ENCODE assay signal across 9 cellular contexts in the genomic region with DNA sequence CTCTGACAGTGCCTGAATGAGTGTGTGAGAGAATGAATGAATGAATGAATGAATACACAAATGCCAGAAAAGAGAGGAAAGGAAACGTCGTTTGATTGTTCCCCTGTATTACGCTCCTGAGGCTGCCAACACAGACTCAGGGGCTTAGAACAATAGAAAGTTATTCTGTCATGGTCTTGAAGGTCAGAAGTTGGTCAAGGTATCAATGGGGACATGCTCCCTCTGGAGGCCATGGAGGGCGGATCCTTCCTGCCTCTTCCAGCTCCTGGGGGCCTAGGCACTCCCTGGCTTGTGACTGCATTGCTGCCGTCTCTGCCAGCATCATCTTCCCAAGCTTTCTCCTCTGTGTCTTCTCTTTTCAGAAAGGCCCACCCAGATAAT. TPM values are rescaled to one million over a fixed set of nuclear protein-coding genes. Genes with fewer than 3 reads are reported as not detected.
DNase-seq lines count a peak whose midpoint lies in the region; ATAC-seq and TF ChIP-seq lines count a peak whose summit lies in the region.
"Had no signal": no experiment of that assay in that cellular context is flagged by ENCODE, and none has a peak within 500 bp of the region (broad histone marks: within the 10 kb centered on the region; RNA-seq: fewer than 3 reads in every experiment).

No MANE protein-coding gene starts in this region.

- POLR2A ChIA-PET in activated CD8-positive, alpha-beta T cell treated with anti-CD3 and anti-CD28 coated beads for 36 hours (lab: Charles Lee): no interaction called here
- POLR2A ChIA-PET in activated CD8-positive, alpha-beta T cell treated with anti-CD3 and anti-CD28 coated beads, Interleukin-2, amount 10 ng/mL, durations not matched to agents 7 days and 5 days (lab: Charles Lee): no interaction called here

- 68% methylated on average over 5 of the region's 5 CpGs for WGBS in smooth muscle cell (ENCODE audit: low lambda C conversion rate)

- peak; percentile 21 for TF ChIP-seq CTCF in activated CD8-positive, alpha-beta T cell treated with anti-CD3 and anti-CD28 coated beads for 36 hours (IDR thresholded peaks at IDR 0.05)
- TF ChIP-seq CTCF in smooth muscle cell (IDR thresholded peaks at IDR 0.05; ENCODE audit: borderline replicate concordance, insufficient read depth, poor library complexity, severe bottlenecking): peak; percentile 19

- H4K20me1 ChIP-seq in smooth muscle cell (ENCODE audit: low read depth): no peaks in the 10 kb centered on the region

- H3K4me3 Mint-ChIP-seq in activated CD8-positive, alpha-beta T cell treated with anti-CD3 and anti-CD28 coated beads for 36 hours: no peak overlapping the region
- no peak overlapping the region for H3K4me3 Mint-ChIP-seq in activated CD8-positive, alpha-beta T cell treated with anti-CD3 and anti-CD28 coated beads, Interleukin-2, amount 10 ng/mL, durations not matched to agents 7 days and 5 days

- peaks cover 21% of the 10 kb centered on the region for H3K4me1 ChIP-seq in smooth muscle cell (ENCODE audit: low read depth)

- no peaks in the 10 kb centered on the region for H3K9me3 ChIP-seq in smooth muscle cell (replicated peaks; ENCODE audit: low read depth)

- H3K79me2 ChIP-seq in smooth muscle cell (ENCODE audit: low read depth): no peaks in the 10 kb centered on the region

- H3K4me3 ChIP-seq in smooth muscle cell: no peak overlapping the region

- no peaks in the 10 kb centered on the region for H3K27me3 ChIP-seq in smooth muscle cell (ENCODE audit: low read depth)

- H3K27me3 Mint-ChIP-seq in activated CD8-positive, alpha-beta T cell treated with anti-CD3 and anti-CD28 coated beads for 36 hours: peaks cover 21% of the 10 kb centered on the region
- H3K27me3 Mint-ChIP-seq in activated CD8-positive, alpha-beta T cell treated with anti-CD3 and anti-CD28 coated beads, Interleukin-2, amount 10 ng/mL, durations not matched to agents 7 days and 5 days (ENCODE audit: low read depth): peaks cover 14% of the 10 kb centered on the region

- ATAC-seq in activated CD8-positive, alpha-beta T cell treated with anti-CD3 and anti-CD28 coated beads for 36 hours: peak; percentile 53
- ATAC-seq in activated CD8-positive, alpha-beta T cell treated with anti-CD3 and anti-CD28 coated beads, Interleukin-2, amount 10 ng/mL, durations not matched to agents 7 days and 5 days: no peak
- ATAC-seq in HG03432 (IDR thresholded peaks at IDR 0.05; ENCODE audit: unreplicated experiment) (no peak), HG02870 (IDR thresholded peaks at IDR 0.05; ENCODE audit: unreplicated experiment) (no peak), GM18511 (IDR thresholded peaks at IDR 0.05; ENCODE audit: unreplicated experiment) (no peak)

- TF ChIP-seq POLR2A in erythroblast (IDR thresholded peaks at IDR 0.05; ENCODE audit: low read length): no peak

- no peaks in the 10 kb centered on the region for H3F3A ChIP-seq in smooth muscle cell (ENCODE audit: low read depth)

- no peak overlapping the region for H3K27ac Mint-ChIP-seq in activated CD8-positive, alpha-beta T cell treated with anti-CD3 and anti-CD28 coated beads for 36 hours
- H3K27ac Mint-ChIP-seq in activated CD8-positive, alpha-beta T cell treated with anti-CD3 and anti-CD28 coated beads, Interleukin-2, amount 10 ng/mL, durations not matched to agents 7 days and 5 days: no peak overlapping the region

- no peaks in the 10 kb centered on the region for H3K9me3 Mint-ChIP-seq in activated CD8-positive, alpha-beta T cell treated with anti-CD3 and anti-CD28 coated beads for 36 hours
- no peaks in the 10 kb centered on the region for H3K9me3 Mint-ChIP-seq in activated CD8-positive, alpha-beta T cell treated with anti-CD3 and anti-CD28 coated beads, Interleukin-2, amount 10 ng/mL, durations not matched to agents 7 days and 5 days (ENCODE audit: insufficient read depth)

- H3K4me1 Mint-ChIP-seq in activated CD8-positive, alpha-beta T cell treated with anti-CD3 and anti-CD28 coated beads for 36 hours (ENCODE audit: low read depth): peaks cover 3% of the 10 kb centered on the region
- no peaks in the 10 kb centered on the region for H3K4me1 Mint-ChIP-seq in activated CD8-positive, alpha-beta T cell treated with anti-CD3 and anti-CD28 coated beads, Interleukin-2, amount 10 ng/mL, durations not matched to agents 7 days and 5 days (ENCODE audit: low read depth)

- H3K36me3 ChIP-seq in smooth muscle cell (ENCODE audit: low read depth): no peaks in the 10 kb centered on the region

- CTCF ChIA-PET in activated CD8-positive, alpha-beta T cell treated with anti-CD3 and anti-CD28 coated beads for 36 hours (lab: Charles Lee): interaction anchor here (1.0 kb wide), 1 partner anchor 21 kb away, joined by 3 read pairs; no protein-coding TSS in a partner anchor
- CTCF ChIA-PET in activated CD8-positive, alpha-beta T cell treated with anti-CD3 and anti-CD28 coated beads, Interleukin-2, amount 10 ng/mL, durations not matched to agents 7 days and 5 days (lab: Charles Lee): interaction anchor here (0.9 kb wide), 1 partner anchor 29 kb away, joined by 3 read pairs; no protein-coding TSS in a partner anchor

- H3K27ac ChIP-seq in smooth muscle cell (ENCODE audit: low read depth): no peak overlapping the region

- H3K36me3 Mint-ChIP-seq in activated CD8-positive, alpha-beta T cell treated with anti-CD3 and anti-CD28 coated beads for 36 hours (ENCODE audit: low read depth): no peaks in the 10 kb centered on the region
- no peaks in the 10 kb centered on the region for H3K36me3 Mint-ChIP-seq in activated CD8-positive, alpha-beta T cell treated with anti-CD3 and anti-CD28 coated beads, Interleukin-2, amount 10 ng/mL, durations not matched to agents 7 days and 5 days (ENCODE audit: low read depth)

- H3K4me2 ChIP-seq in smooth muscle cell: no peak overlapping the region

- no peak overlapping the region for H2AFZ ChIP-seq in smooth muscle cell (ENCODE audit: low read depth)

- peak; percentile 28 for DNase-seq in activated CD8-positive, alpha-beta T cell treated with anti-CD3 and anti-CD28 coated beads for 36 hours
- no peak for DNase-seq in activated CD8-positive, alpha-beta T cell treated with anti-CD3 and anti-CD28 coated beads, Interleukin-2, amount 10 ng/mL, durations not matched to agents 7 days and 5 days
- DNase-seq in NCI-H69 (lab: John Stamatoyannopoulos, UW) (peak; percentile 25), erythroblast (lab: John Stamatoyannopoulos, UW) (peak; percentile 19), smooth muscle cell (lab: John Stamatoyannopoulos, UW; ENCODE audit: unreplicated experiment) (no peak)
- DNase-seq: DMS79 treated with DMSO at 0.1 percent for 48 hours had no signal

- intact Hi-C loops in activated CD8-positive, alpha-beta T cell treated with anti-CD3 and anti-CD28 coated beads for 36 hours (cut with micrococcal nuclease): no loop called here

- no peak overlapping the region for H3K9ac ChIP-seq in smooth muscle cell (ENCODE audit: low read depth)

RNA-seq across cellular contexts. Expression of gene SLC38A8, which starts 1.5 kb away (rescaled TPM):
- total RNA-seq in activated CD8-positive, alpha-beta T cell treated with anti-CD3 and anti-CD28 coated beads for 36 hours: not detected
- total RNA-seq in activated CD8-positive, alpha-beta T cell treated with anti-CD3 and anti-CD28 coated beads, Interleukin-2, amount 10 ng/mL, durations not matched to agents 7 days and 5 days: not detected
- not detected in 2 replicates for total RNA-seq in smooth muscle cell
- not detected in 2 replicates for polyA plus RNA-seq in smooth muscle cell

Comparison
In these comparisons a context has a peak if more than half of its experiments do, and no peak if none do; other contexts are left out.
1. DNase-seq: peak in activated CD8-positive, alpha-beta T cell treated with anti-CD3 and anti-CD28 coated beads for 36 hours (single experiment), NCI-H69 (single experiment) and erythroblast (2 of 2); none in activated CD8-positive, alpha-beta T cell treated with anti-CD3 and anti-CD28 coated beads, Interleukin-2, amount 10 ng/mL, durations not matched to agents 7 days and 5 days (single experiment) and smooth muscle cell (single experiment).